ENCODE assay signal across 13 cellular contexts in genomic region chr7:29274156-29275017, GRCh38.
A peak's percentile ranks its signal among the peaks of the same experiment; 100 is the strongest.
DNase-seq lines count a peak whose midpoint lies in the region; ATAC-seq and TF ChIP-seq lines count a peak whose summit lies in the region.
"Had no signal": no experiment of that assay in that cellular context is flagged by ENCODE, and none has a peak within 500 bp of the region (broad histone marks: within the 10 kb centered on the region; RNA-seq: fewer than 3 reads in every experiment).

No MANE protein-coding gene starts in this region.

- H3K4me3 Mint-ChIP-seq in nephron progenitor cell, result no peak overlapping the region
- peak overlapping the region in 1 of 7 donors; percentile 25 for H3K4me3 Mint-ChIP-seq in CD8-positive, alpha-beta memory T cell
- H3K4me3 Mint-ChIP-seq: naive thymus-derived CD4-positive, alpha-beta T cell had no signal

- peaks cover 55% of the 10 kb centered on the region for H3K4me1 Mint-ChIP-seq in nephron progenitor cell
- H3K4me1 Mint-ChIP-seq in CD8-positive, alpha-beta memory T cell, result peaks cover 50 to 88% (median 70%) of the 10 kb centered on the region in 3 donors

- H3K36me3 ChIP-seq in CD8-positive, alpha-beta memory T cell (ENCODE audit: insufficient read depth, low read length), result no peaks in the 10 kb centered on the region

- peak overlapping the region in 58 of 59 donors; percentile 22 to 94 (median 84) for H3K27ac ChIP-seq in dorsolateral prefrontal cortex
- no peak overlapping the region for H3K27ac ChIP-seq in CD8-positive, alpha-beta memory T cell (ENCODE audit: low read depth, low read length)

- DNase-seq in DMS 273 treated with DMSO at 0.1 percent for 48 hours (lab: John Stamatoyannopoulos, UW), result peak; percentile 31
- peak; percentile 72 for DNase-seq in NCI-H1092 treated with DMSO at 0.1 percent for 48 hours (lab: John Stamatoyannopoulos, UW)
- DNase-seq in dorsolateral prefrontal cortex, result peak in 5 of 10 donors; percentile 46 to 70 (median 51)
- DNase-seq in nephron progenitor cell, result no peak
- DNase-seq in activated gamma-delta T cell (lab: John Stamatoyannopoulos, UW), result no peak
- no peak for DNase-seq in NCI-H2081 treated with DMSO at 0.1 percent for 48 hours (lab: John Stamatoyannopoulos, UW)
- DNase-seq in CD8-positive, alpha-beta memory T cell, result no peak
- DNase-seq: activated CD4-positive, alpha-beta T cell treated with anti-CD3 and anti-CD28 coated beads for 4 hours; activated effector memory CD4-positive, alpha-beta T cell treated with anti-CD3 and anti-CD28 coated beads, Interleukin-2, amount 50 U/mL, for 16 hours; naive thymus-derived CD4-positive, alpha-beta T cell; NCI-H2171; SK-N-SH had no signal

- H3K4me1 ChIP-seq in CD8-positive, alpha-beta memory T cell (ENCODE audit: insufficient read depth, low read length), result peaks cover 14% of the 10 kb centered on the region

- no peak for ATAC-seq in HG03135 (IDR thresholded peaks at IDR 0.05; ENCODE audit: unreplicated experiment)
- ATAC-seq: naive thymus-derived CD4-positive, alpha-beta T cell had no signal

- intact Hi-C loops in dorsolateral prefrontal cortex (cut with DNase I), result loop anchor here in 1 of 2 donors (2.0 to 5.0 kb wide), 2 partner anchors 68 to 80 kb away; partner anchors contain the start of gene CHN2

- H3K27ac Mint-ChIP-seq in nephron progenitor cell, result peak overlapping the region; percentile 39
- H3K27ac Mint-ChIP-seq in CD8-positive, alpha-beta memory T cell, result no peak overlapping the region
- H3K27ac Mint-ChIP-seq: naive thymus-derived CD4-positive, alpha-beta T cell had no signal

- POLR2A ChIA-PET in CD8-positive, alpha-beta memory T cell (lab: Charles Lee), result no interaction called here

- TF ChIP-seq CTCF in dorsolateral prefrontal cortex (IDR thresholded peaks at IDR 0.05 in 54 of 56, conservative IDR thresholded peaks at IDR 0.05 in 2 of 56; ENCODE audit: low read depth in 1 of 56, partially characterized antibody in 56 of 56) (peak in 1 of 56 donors; percentile 13), nephron progenitor cell (IDR thresholded peaks at IDR 0.05) (no peak)

- no peaks in the 10 kb centered on the region for H3K9me3 ChIP-seq in CD8-positive, alpha-beta memory T cell (ENCODE audit: low read length)
- H3K9me3 ChIP-seq: SK-N-SH had no signal

- peaks cover 10% of the 10 kb centered on the region for H3K27me3 Mint-ChIP-seq in nephron progenitor cell (ENCODE audit: low read depth, poor library complexity)
- no peaks in the 10 kb centered on the region for H3K27me3 Mint-ChIP-seq in CD8-positive, alpha-beta memory T cell

- H3K36me3 Mint-ChIP-seq in nephron progenitor cell (ENCODE audit: low read depth), result no peaks in the 10 kb centered on the region
- peaks cover 0 to under 1% (median 0%) of the 10 kb centered on the region in 3 donors for H3K36me3 Mint-ChIP-seq in CD8-positive, alpha-beta memory T cell
- H3K36me3 Mint-ChIP-seq: naive thymus-derived CD4-positive, alpha-beta T cell had no signal

- no peaks in the 10 kb centered on the region for H3K9me3 Mint-ChIP-seq in nephron progenitor cell
- no peaks in the 10 kb centered on the region for H3K9me3 Mint-ChIP-seq in CD8-positive, alpha-beta memory T cell

- no peaks in the 10 kb centered on the region for H3K27me3 ChIP-seq in dorsolateral prefrontal cortex
- no peaks in the 10 kb centered on the region for H3K27me3 ChIP-seq in CD8-positive, alpha-beta memory T cell (ENCODE audit: insufficient read depth, low read length, poor library complexity, severe bottlenecking)

- peak overlapping the region in 56 of 59 donors; percentile 1 to 65 (median 40) for H3K4me3 ChIP-seq in dorsolateral prefrontal cortex
- no peak overlapping the region for H3K4me3 ChIP-seq in CD8-positive, alpha-beta memory T cell (ENCODE audit: low read length)

- CTCF ChIA-PET in CD8-positive, alpha-beta memory T cell (lab: Charles Lee), result interaction anchor here (2.1 kb wide), 1 partner anchor 85 kb away, joined by 5 read pairs; no protein-coding TSS in a partner anchor

Comparison
In these comparisons a context has a peak if more than half of its experiments do, and no peak if none do; other contexts are left out.
1. DNase-seq: peak in DMS 273 treated with DMSO at 0.1 percent for 48 hours (single experiment) and NCI-H1092 treated with DMSO at 0.1 percent for 48 hours (single experiment); none in nephron progenitor cell (single experiment), activated gamma-delta T cell (single experiment), NCI-H2081 treated with DMSO at 0.1 percent for 48 hours (single experiment) and CD8-positive, alpha-beta memory T cell (0 of 5).